21 cellular contexts compared by ENCODE assay signal in genomic region chr5:181198106-181198685, GRCh38. TPM values are rescaled to one million over a fixed set of nuclear protein-coding genes. Genes with fewer than 3 reads are reported as not detected.
A peak's percentile ranks its signal among the peaks of the same experiment; 100 is the strongest.
DNase-seq lines count a peak whose midpoint lies in the region; ATAC-seq and TF ChIP-seq lines count a peak whose summit lies in the region.
"Had no signal": no experiment of that assay in that cellular context is flagged by ENCODE, and none has a peak within 500 bp of the region (broad histone marks: within the 10 kb centered on the region; RNA-seq: fewer than 3 reads in every experiment).

No MANE protein-coding gene starts in this region.

- TF ChIP-seq POLR2A in NB4 (IDR thresholded peaks at IDR 0.05; ENCODE audit: extremely low read depth, insufficient read length), result no peak

- no peak for TF ChIP-seq CTCF in NB4 (IDR thresholded peaks at IDR 0.05; ENCODE audit: low read depth, low read length)

- ATAC-seq in activated naive CD8-positive, alpha-beta T cell treated with anti-CD3 and anti-CD28 coated beads, Interleukin-2, amount 50 U/mL, for 24 hours, result peak; percentile 12
- ATAC-seq in memory B cell (ENCODE audit: low read depth) (no peak), HG03432 (IDR thresholded peaks at IDR 0.05; ENCODE audit: unreplicated experiment) (no peak)
- no peak for ATAC-seq in stimulated activated memory B cell treated with anti-CD40 and anti-IgM and Interleukin-4, amounts not matched to agents 10 μg/mL and 1 μg/mL and 100 μg/mL, for 72 hours

- DNase-seq in activated naive CD8-positive, alpha-beta T cell treated with anti-CD3 and anti-CD28 coated beads, Interleukin-2, amount 50 U/mL, for 24 hours, result no peak
- DNase-seq in activated naive CD8-positive, alpha-beta T cell treated with anti-CD3 and anti-CD28 coated beads for 36 hours, result no peak
- peak; percentile 53 for DNase-seq in NB4 (ENCODE audit: low read depth)
- no peak for DNase-seq in memory B cell (ENCODE audit: low spot score in 2 of 2)
- no peak for DNase-seq in activated naive CD4-positive, alpha-beta T cell treated with Interleukin-2 at 50 U/mL for 16 hours
- DNase-seq in activated naive CD4-positive, alpha-beta T cell treated with anti-CD3 and anti-CD28 coated beads, Interleukin-2, amount 50 U/mL, for 16 hours, result no peak
- DNase-seq: AML-193; Caco-2; CD4-positive, CD25-positive, alpha-beta regulatory T cell; GF-D8; NCI-H1105 treated with DMSO at 0.1 percent for 48 hours; NCI-H1694; NCI-H2081 treated with DMSO at 0.1 percent for 48 hours; NCI-H446 treated with DMSO at 0.1 percent for 48 hours; NCI-H774 had no signal

- no peak overlapping the region for H3K27ac Mint-ChIP-seq in activated naive CD8-positive, alpha-beta T cell treated with anti-CD3 and anti-CD28 coated beads, Interleukin-2, amount 50 U/mL, for 24 hours
- H3K27ac Mint-ChIP-seq in activated naive CD8-positive, alpha-beta T cell treated with anti-CD3 and anti-CD28 coated beads for 36 hours, result no peak overlapping the region
- peak overlapping the region; percentile 35 for H3K27ac Mint-ChIP-seq in memory B cell
- peak overlapping the region; percentile 83 for H3K27ac Mint-ChIP-seq in stimulated activated memory B cell treated with anti-CD40 and anti-IgM and Interleukin-4, amounts not matched to agents 10 μg/mL and 1 μg/mL and 100 μg/mL, for 72 hours
- H3K27ac Mint-ChIP-seq: CD4-positive, CD25-positive, alpha-beta regulatory T cell had no signal

- peaks cover 3% of the 10 kb centered on the region for H3K4me1 Mint-ChIP-seq in activated naive CD8-positive, alpha-beta T cell treated with anti-CD3 and anti-CD28 coated beads, Interleukin-2, amount 50 U/mL, for 24 hours
- H3K4me1 Mint-ChIP-seq in activated naive CD8-positive, alpha-beta T cell treated with anti-CD3 and anti-CD28 coated beads for 36 hours, result peaks cover 4% of the 10 kb centered on the region
- H3K4me1 Mint-ChIP-seq in memory B cell, result peaks cover 19% of the 10 kb centered on the region
- peaks cover 51% of the 10 kb centered on the region for H3K4me1 Mint-ChIP-seq in stimulated activated memory B cell treated with anti-CD40 and anti-IgM and Interleukin-4, amounts not matched to agents 10 μg/mL and 1 μg/mL and 100 μg/mL, for 72 hours

- H3K27me3 Mint-ChIP-seq in activated naive CD8-positive, alpha-beta T cell treated with anti-CD3 and anti-CD28 coated beads, Interleukin-2, amount 50 U/mL, for 24 hours, result peaks cover 12% of the 10 kb centered on the region
- no peaks in the 10 kb centered on the region for H3K27me3 Mint-ChIP-seq in activated naive CD8-positive, alpha-beta T cell treated with anti-CD3 and anti-CD28 coated beads for 36 hours
- no peaks in the 10 kb centered on the region for H3K27me3 Mint-ChIP-seq in memory B cell
- no peaks in the 10 kb centered on the region for H3K27me3 Mint-ChIP-seq in stimulated activated memory B cell treated with anti-CD40 and anti-IgM and Interleukin-4, amounts not matched to agents 10 μg/mL and 1 μg/mL and 100 μg/mL, for 72 hours

- H3K36me3 Mint-ChIP-seq in activated naive CD8-positive, alpha-beta T cell treated with anti-CD3 and anti-CD28 coated beads, Interleukin-2, amount 50 U/mL, for 24 hours (ENCODE audit: low read depth), result no peaks in the 10 kb centered on the region
- H3K36me3 Mint-ChIP-seq in activated naive CD8-positive, alpha-beta T cell treated with anti-CD3 and anti-CD28 coated beads for 36 hours, result no peaks in the 10 kb centered on the region
- H3K36me3 Mint-ChIP-seq in memory B cell, result no peaks in the 10 kb centered on the region
- no peaks in the 10 kb centered on the region for H3K36me3 Mint-ChIP-seq in stimulated activated memory B cell treated with anti-CD40 and anti-IgM and Interleukin-4, amounts not matched to agents 10 μg/mL and 1 μg/mL and 100 μg/mL, for 72 hours

- no peaks in the 10 kb centered on the region for H3K9me3 Mint-ChIP-seq in activated naive CD8-positive, alpha-beta T cell treated with anti-CD3 and anti-CD28 coated beads, Interleukin-2, amount 50 U/mL, for 24 hours
- no peaks in the 10 kb centered on the region for H3K9me3 Mint-ChIP-seq in activated naive CD8-positive, alpha-beta T cell treated with anti-CD3 and anti-CD28 coated beads for 36 hours
- H3K9me3 Mint-ChIP-seq in memory B cell, result no peaks in the 10 kb centered on the region
- no peaks in the 10 kb centered on the region for H3K9me3 Mint-ChIP-seq in stimulated activated memory B cell treated with anti-CD40 and anti-IgM and Interleukin-4, amounts not matched to agents 10 μg/mL and 1 μg/mL and 100 μg/mL, for 72 hours

- H3K4me3 ChIP-seq in NB4 (ENCODE audit: low read depth, low read length), result no peak overlapping the region
- H3K4me3 ChIP-seq: GM12878 had no signal

- H3K4me3 Mint-ChIP-seq in activated naive CD8-positive, alpha-beta T cell treated with anti-CD3 and anti-CD28 coated beads, Interleukin-2, amount 50 U/mL, for 24 hours, result no peak overlapping the region
- H3K4me3 Mint-ChIP-seq in activated naive CD8-positive, alpha-beta T cell treated with anti-CD3 and anti-CD28 coated beads for 36 hours, result no peak overlapping the region
- peak overlapping the region; percentile 1 for H3K4me3 Mint-ChIP-seq in memory B cell
- H3K4me3 Mint-ChIP-seq in stimulated activated memory B cell treated with anti-CD40 and anti-IgM and Interleukin-4, amounts not matched to agents 10 μg/mL and 1 μg/mL and 100 μg/mL, for 72 hours, result peak overlapping the region; percentile 64

RNA-seq across cellular contexts. Expression of gene TRIM7, which starts 6.8 kb away (rescaled TPM):
- under 1 TPM; 0.62 to 0.68 TPM for total RNA-seq in activated naive CD8-positive, alpha-beta T cell treated with anti-CD3 and anti-CD28 coated beads for 36 hours

RNA-seq across cellular contexts. Expression of gene TRIM41, which starts 24.9 kb away (rescaled TPM):
- 10 to 100 TPM; 34.2 to 37.6 TPM for total RNA-seq in activated naive CD8-positive, alpha-beta T cell treated with anti-CD3 and anti-CD28 coated beads for 36 hours

RNA-seq across cellular contexts. Expression of gene RACK1, which starts 45.5 kb away (rescaled TPM):
- total RNA-seq in activated naive CD8-positive, alpha-beta T cell treated with anti-CD3 and anti-CD28 coated beads for 36 hours, result 1,000 to 10,000 TPM; 2,517 to 2,594 TPM

RNA-seq across cellular contexts. Expression of gene OR2V2, which starts 50.8 kb away (rescaled TPM):
- not detected for total RNA-seq in activated naive CD8-positive, alpha-beta T cell treated with anti-CD3 and anti-CD28 coated beads for 36 hours
- total RNA-seq: Caco-2; CD4-positive, CD25-positive, alpha-beta regulatory T cell; GM12878; H4; HT1080; LHCN-M2 had no signal

Comparison
In these comparisons a context has a peak if more than half of its experiments do, and no peak if none do; other contexts are left out.
1. H3K27ac Mint-ChIP-seq: peak in memory B cell (single experiment) and stimulated activated memory B cell treated with anti-CD40 and anti-IgM and Interleukin-4, amounts not matched to agents 10 μg/mL and 1 μg/mL and 100 μg/mL, for 72 hours (single experiment); none in activated naive CD8-positive, alpha-beta T cell treated with anti-CD3 and anti-CD28 coated beads, Interleukin-2, amount 50 U/mL, for 24 hours (single experiment) and activated naive CD8-positive, alpha-beta T cell treated with anti-CD3 and anti-CD28 coated beads for 36 hours (single experiment).
2. H3K4me3 Mint-ChIP-seq: peak in memory B cell (single experiment) and stimulated activated memory B cell treated with anti-CD40 and anti-IgM and Interleukin-4, amounts not matched to agents 10 μg/mL and 1 μg/mL and 100 μg/mL, for 72 hours (single experiment); none in activated naive CD8-positive, alpha-beta T cell treated with anti-CD3 and anti-CD28 coated beads, Interleukin-2, amount 50 U/mL, for 24 hours (single experiment) and activated naive CD8-positive, alpha-beta T cell treated with anti-CD3 and anti-CD28 coated beads for 36 hours (single experiment).